13 cellular contexts compared by ENCODE assay signal in the genomic region with DNA sequence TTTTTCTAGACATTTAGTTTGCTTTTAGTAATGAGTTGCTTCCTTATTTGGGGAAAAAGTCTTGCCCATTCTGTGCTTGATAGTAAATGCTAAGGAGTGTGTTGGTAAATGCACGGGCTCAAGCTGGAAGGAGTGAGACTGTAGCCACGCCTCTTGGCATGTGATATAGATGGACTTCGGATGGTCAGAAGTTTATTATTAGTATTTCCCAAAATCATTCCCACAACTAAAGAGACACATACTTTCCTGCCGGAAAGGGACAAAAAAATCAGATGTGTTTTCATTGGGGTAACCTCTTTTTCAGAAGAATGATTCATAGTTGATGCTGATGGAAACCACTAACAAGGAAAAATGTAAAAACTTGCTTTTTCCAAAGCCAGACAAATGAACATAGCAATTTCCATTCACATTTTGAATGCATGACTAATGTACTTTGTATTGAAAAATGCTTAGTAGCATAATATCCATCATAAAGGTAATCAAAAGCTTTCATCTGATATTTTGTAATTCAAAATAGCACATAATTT.
DNase-seq lines count a peak whose midpoint lies in the region; ATAC-seq and TF ChIP-seq lines count a peak whose summit lies in the region.
"Had no signal": no experiment of that assay in that cellular context is flagged by ENCODE, and none has a peak within 500 bp of the region (broad histone marks: within the 10 kb centered on the region; RNA-seq: fewer than 3 reads in every experiment).

No MANE protein-coding gene starts in this region.

- 0 to 1% methylated on average over 4 of the region's 4 CpGs for WGBS in GM23248 (ENCODE audit: low coverage in 1 of 2, low lambda C conversion rate in 2 of 2, missing lambda C conversion rate in 2 of 2), 2 experiments

- no peaks in the 10 kb centered on the region for H3K79me2 ChIP-seq in GM23248 (ENCODE audit: insufficient read depth)

- DNase-seq in GM23248 (peak; percentile 90), astrocyte of the spinal cord (ENCODE audit: low read depth, low spot score) (peak; percentile 91), left cardiac atrium (peak; percentile 60), NCI-H510A (lab: John Stamatoyannopoulos, UW) (no peak)
- DNase-seq in stimulated activated naive CD8-positive, alpha-beta T cell treated with anti-CD3 and anti-CD28 coated beads, Interleukin-15, Interleukin-2, amounts not matched to agents 100 U/mL and 50 U/mL, for 24 hours: no peak
- DNase-seq: activated CD4-positive, alpha-beta memory T cell treated with anti-CD3 and anti-CD28 coated beads, Interleukin-2, amount 10 ng/mL, durations not matched to agents 7 days and 5 days; central memory CD4-positive, alpha-beta T cell; DND-41; immature natural killer cell; NCI-H1105 treated with DMSO at 0.1 percent for 48 hours had no signal

- no peaks in the 10 kb centered on the region for H3K27me3 ChIP-seq in GM23248 (replicated peaks; ENCODE audit: insufficient read depth)

- in situ Hi-C loops in GM23248 (cut with MboI) (no loop called here), astrocyte of the spinal cord (cut with HindIII; ENCODE audit: low sequenced_read_pairs) (no loop called here)

- ATAC-seq in left cardiac atrium (peak; percentile 48 to 58), GM21825 (IDR thresholded peaks at IDR 0.05; ENCODE audit: unreplicated experiment) (no peak), HG03108 (IDR thresholded peaks at IDR 0.05; ENCODE audit: unreplicated experiment) (no peak)
- ATAC-seq in stimulated activated naive CD8-positive, alpha-beta T cell treated with anti-CD3 and anti-CD28 coated beads, Interleukin-15, Interleukin-2, amounts not matched to agents 100 U/mL and 50 U/mL, for 24 hours: no peak

- no peaks in the 10 kb centered on the region for H3K9me2 ChIP-seq in GM23248 (ENCODE audit: insufficient read depth)

- intact Hi-C loops in left cardiac atrium (cut with DNase I): loop anchor here (2.0 to 10.0 kb wide), 5 partner anchors 36 to 213 kb away; partner anchors contain the start of gene ZNF532 (in 1 of the 2)

- TF ChIP-seq CTCF in astrocyte of the spinal cord (IDR thresholded peaks at IDR 0.05; ENCODE audit: low read depth, low read length): no peak

- H3K36me3 ChIP-seq in GM23248 (ENCODE audit: low read depth): no peaks in the 10 kb centered on the region

- H3K27ac ChIP-seq in GM23248 (peak overlapping the region; percentile 93), skin epidermis (peak overlapping the region in 12 of 21 experiments; percentile 29 to 85 (median 62))

- H3K9me3 ChIP-seq in GM23248 (ENCODE audit: low read depth): no peaks in the 10 kb centered on the region

- peaks cover 43% of the 10 kb centered on the region for H3K4me1 ChIP-seq in GM23248 (ENCODE audit: insufficient read depth)

- H3K4me2 ChIP-seq in GM23248 (ENCODE audit: unreplicated experiment): peak overlapping the region; percentile 98

- H4K20me1 ChIP-seq in GM23248 (ENCODE audit: insufficient read depth): no peaks in the 10 kb centered on the region

- H3K4me3 ChIP-seq in GM23248 (peak overlapping the region; percentile 67), astrocyte of the spinal cord (ENCODE audit: low read depth, low read length) (no peak overlapping the region), skin epidermis (no peak overlapping the region)

- no peak overlapping the region for H2AFZ ChIP-seq in GM23248

- peaks cover 41% of the 10 kb centered on the region for H3F3A ChIP-seq in GM23248 (ENCODE audit: insufficient read depth)

- peak overlapping the region; percentile 69 for H3K9ac ChIP-seq in GM23248

Comparison
In these comparisons a context has a peak if more than half of its experiments do, and no peak if none do; other contexts are left out.
1. DNase-seq: peak in GM23248 (single experiment), astrocyte of the spinal cord (single experiment) and left cardiac atrium (single experiment); none in NCI-H510A (single experiment) and stimulated activated naive CD8-positive, alpha-beta T cell treated with anti-CD3 and anti-CD28 coated beads, Interleukin-15, Interleukin-2, amounts not matched to agents 100 U/mL and 50 U/mL, for 24 hours (single experiment).
2. ATAC-seq: peak in left cardiac atrium (2 of 2); none in GM21825 (single experiment), HG03108 (single experiment) and stimulated activated naive CD8-positive, alpha-beta T cell treated with anti-CD3 and anti-CD28 coated beads, Interleukin-15, Interleukin-2, amounts not matched to agents 100 U/mL and 50 U/mL, for 24 hours (single experiment).